In genomic region chr1:229225331-229225782, GRCh38 we compare ENCODE assay signal across 1 cellular context.
TF ChIP-seq lines count a peak whose summit lies in the region.

No MANE protein-coding gene starts in this region.

TF ChIP-seq in HEK293, 187 proteins besides CTCF, POLR2A, EP300 and RAD21 (continued from another document):
- TF ChIP-seq ZBTB26 (tag by site-specific recombination; optimal IDR thresholded peaks at IDR 0.05) (peak; percentile 25), SCRT1 (tag by site-specific recombination; IDR thresholded peaks at IDR 0.05; ENCODE audit: borderline replicate concordance) (no peak), ZNF341 (tag by site-specific recombination; IDR thresholded peaks at IDR 0.05; ENCODE audit: low read depth) (0 out of 2 replicates have a peak, but pooled peaks have one; percentile 13), OVOL3 (tag by site-specific recombination; IDR thresholded peaks at IDR 0.05) (no peak), OSR2 (tag by site-specific recombination; IDR thresholded peaks at IDR 0.05) (peak; percentile 88), PATZ1 (tag by site-specific recombination; IDR thresholded peaks at IDR 0.05) (0 out of 2 replicates have a peak, but pooled peaks have one; percentile 27), ZSCAN4 (tag by site-specific recombination; IDR thresholded peaks at IDR 0.05) (no peak), ZFP3 (tag by site-specific recombination; IDR thresholded peaks at IDR 0.05; ENCODE audit: low read depth) (no peak), KLF8 (tag by site-specific recombination; IDR thresholded peaks at IDR 0.05) (no peak), ZFHX2 (tag by site-specific recombination; conservative IDR thresholded peaks at IDR 0.05) (no peak), ZNF596 (tag by site-specific recombination; IDR thresholded peaks at IDR 0.05) (peak; percentile 31; the same call in 1 of the 2 replicates), ZNF394 (tag by site-specific recombination; IDR thresholded peaks at IDR 0.05; ENCODE audit: borderline replicate concordance) (peak; percentile 14; the same call in 1 of the 2 replicates), ZNF239 (tag by site-specific recombination; IDR thresholded peaks at IDR 0.05) (no peak), MZF1 (tag by site-specific recombination; IDR thresholded peaks at IDR 0.05; ENCODE audit: borderline replicate concordance) (0 out of 2 replicates have a peak, but pooled peaks have one; percentile 55), ZNF24 (tag by site-specific recombination; IDR thresholded peaks at IDR 0.05) (0 out of 2 replicates have a peak, but pooled peaks have one; percentile 55), ZNF664 (tag by site-specific recombination; IDR thresholded peaks at IDR 0.05) (no peak), SETDB1 (IDR thresholded peaks at IDR 0.05; ENCODE audit: insufficient read length, low read length) (no peak), INSM2 (tag by site-specific recombination; IDR thresholded peaks at IDR 0.05) (no peak; the same call in 1 of the 2 replicates), ZNF560 (tag by site-specific recombination; IDR thresholded peaks at IDR 0.05; ENCODE audit: borderline replicate concordance) (no peak), ZNF155 (tag by site-specific recombination; IDR thresholded peaks at IDR 0.05) (no peak), TCF7L2 (IDR thresholded peaks at IDR 0.05; ENCODE audit: borderline replicate concordance, low read depth, low read length) (peak; percentile 76; the same call in 1 of the 2 replicates), ZEB2 (tag by site-specific recombination; IDR thresholded peaks at IDR 0.05) (no peak)
- TF ChIP-seq, protein P1, sequence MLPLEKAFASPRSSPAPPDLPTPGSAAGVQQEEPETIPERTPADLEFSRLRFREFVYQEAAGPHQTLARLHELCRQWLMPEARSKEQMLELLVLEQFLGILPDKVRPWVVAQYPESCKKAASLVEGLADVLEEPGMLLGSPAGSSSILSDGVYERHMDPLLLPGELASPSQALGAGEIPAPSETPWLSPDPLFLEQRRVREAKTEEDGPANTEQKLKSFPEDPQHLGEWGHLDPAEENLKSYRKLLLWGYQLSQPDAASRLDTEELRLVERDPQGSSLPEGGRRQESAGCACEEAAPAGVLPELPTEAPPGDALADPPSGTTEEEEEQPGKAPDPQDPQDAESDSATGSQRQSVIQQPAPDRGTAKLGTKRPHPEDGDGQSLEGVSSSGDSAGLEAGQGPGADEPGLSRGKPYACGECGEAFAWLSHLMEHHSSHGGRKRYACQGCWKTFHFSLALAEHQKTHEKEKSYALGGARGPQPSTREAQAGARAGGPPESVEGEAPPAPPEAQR (tag by site-specific recombination; IDR thresholded peaks at IDR 0.05): no peak
- TF ChIP-seq, protein P2, sequence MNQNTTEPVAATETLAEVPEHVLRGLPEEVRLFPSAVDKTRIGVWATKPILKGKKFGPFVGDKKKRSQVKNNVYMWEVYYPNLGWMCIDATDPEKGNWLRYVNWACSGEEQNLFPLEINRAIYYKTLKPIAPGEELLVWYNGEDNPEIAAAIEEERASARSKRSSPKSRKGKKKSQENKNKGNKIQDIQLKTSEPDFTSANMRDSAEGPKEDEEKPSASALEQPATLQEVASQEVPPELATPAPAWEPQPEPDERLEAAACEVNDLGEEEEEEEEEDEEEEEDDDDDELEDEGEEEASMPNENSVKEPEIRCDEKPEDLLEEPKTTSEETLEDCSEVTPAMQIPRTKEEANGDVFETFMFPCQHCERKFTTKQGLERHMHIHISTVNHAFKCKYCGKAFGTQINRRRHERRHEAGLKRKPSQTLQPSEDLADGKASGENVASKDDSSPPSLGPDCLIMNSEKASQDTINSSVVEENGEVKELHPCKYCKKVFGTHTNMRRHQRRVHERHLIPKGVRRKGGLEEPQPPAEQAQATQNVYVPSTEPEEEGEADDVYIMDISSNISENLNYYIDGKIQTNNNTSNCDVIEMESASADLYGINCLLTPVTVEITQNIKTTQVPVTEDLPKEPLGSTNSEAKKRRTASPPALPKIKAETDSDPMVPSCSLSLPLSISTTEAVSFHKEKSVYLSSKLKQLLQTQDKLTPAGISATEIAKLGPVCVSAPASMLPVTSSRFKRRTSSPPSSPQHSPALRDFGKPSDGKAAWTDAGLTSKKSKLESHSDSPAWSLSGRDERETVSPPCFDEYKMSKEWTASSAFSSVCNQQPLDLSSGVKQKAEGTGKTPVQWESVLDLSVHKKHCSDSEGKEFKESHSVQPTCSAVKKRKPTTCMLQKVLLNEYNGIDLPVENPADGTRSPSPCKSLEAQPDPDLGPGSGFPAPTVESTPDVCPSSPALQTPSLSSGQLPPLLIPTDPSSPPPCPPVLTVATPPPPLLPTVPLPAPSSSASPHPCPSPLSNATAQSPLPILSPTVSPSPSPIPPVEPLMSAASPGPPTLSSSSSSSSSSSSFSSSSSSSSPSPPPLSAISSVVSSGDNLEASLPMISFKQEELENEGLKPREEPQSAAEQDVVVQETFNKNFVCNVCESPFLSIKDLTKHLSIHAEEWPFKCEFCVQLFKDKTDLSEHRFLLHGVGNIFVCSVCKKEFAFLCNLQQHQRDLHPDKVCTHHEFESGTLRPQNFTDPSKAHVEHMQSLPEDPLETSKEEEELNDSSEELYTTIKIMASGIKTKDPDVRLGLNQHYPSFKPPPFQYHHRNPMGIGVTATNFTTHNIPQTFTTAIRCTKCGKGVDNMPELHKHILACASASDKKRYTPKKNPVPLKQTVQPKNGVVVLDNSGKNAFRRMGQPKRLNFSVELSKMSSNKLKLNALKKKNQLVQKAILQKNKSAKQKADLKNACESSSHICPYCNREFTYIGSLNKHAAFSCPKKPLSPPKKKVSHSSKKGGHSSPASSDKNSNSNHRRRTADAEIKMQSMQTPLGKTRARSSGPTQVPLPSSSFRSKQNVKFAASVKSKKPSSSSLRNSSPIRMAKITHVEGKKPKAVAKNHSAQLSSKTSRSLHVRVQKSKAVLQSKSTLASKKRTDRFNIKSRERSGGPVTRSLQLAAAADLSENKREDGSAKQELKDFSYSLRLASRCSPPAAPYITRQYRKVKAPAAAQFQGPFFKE (tag by site-specific recombination; IDR thresholded peaks at IDR 0.05; ENCODE audit: borderline replicate concordance): no peak
- TF ChIP-seq, protein P3, sequence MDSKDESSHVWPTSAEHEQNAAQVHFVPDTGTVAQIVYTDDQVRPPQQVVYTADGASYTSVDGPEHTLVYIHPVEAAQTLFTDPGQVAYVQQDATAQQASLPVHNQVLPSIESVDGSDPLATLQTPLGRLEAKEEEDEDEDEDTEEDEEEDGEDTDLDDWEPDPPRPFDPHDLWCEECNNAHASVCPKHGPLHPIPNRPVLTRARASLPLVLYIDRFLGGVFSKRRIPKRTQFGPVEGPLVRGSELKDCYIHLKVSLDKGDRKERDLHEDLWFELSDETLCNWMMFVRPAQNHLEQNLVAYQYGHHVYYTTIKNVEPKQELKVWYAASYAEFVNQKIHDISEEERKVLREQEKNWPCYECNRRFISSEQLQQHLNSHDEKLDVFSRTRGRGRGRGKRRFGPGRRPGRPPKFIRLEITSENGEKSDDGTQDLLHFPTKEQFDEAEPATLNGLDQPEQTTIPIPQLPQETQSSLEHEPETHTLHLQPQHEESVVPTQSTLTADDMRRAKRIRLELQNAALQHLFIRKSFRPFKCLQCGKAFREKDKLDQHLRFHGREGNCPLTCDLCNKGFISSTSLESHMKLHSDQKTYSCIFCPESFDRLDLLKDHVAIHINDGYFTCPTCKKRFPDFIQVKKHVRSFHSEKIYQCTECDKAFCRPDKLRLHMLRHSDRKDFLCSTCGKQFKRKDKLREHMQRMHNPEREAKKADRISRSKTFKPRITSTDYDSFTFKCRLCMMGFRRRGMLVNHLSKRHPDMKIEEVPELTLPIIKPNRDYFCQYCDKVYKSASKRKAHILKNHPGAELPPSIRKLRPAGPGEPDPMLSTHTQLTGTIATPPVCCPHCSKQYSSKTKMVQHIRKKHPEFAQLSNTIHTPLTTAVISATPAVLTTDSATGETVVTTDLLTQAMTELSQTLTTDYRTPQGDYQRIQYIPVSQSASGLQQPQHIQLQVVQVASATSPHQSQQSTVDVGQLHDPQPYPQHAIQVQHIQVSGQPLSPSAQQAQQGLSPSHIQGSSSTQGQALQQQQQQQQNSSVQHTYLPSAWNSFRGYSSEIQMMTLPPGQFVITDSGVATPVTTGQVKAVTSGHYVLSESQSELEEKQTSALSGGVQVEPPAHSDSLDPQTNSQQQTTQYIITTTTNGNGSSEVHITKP (tag by site-specific recombination; IDR thresholded peaks at IDR 0.05): peak; percentile 62; the same call in 1 of the 2 replicates
TF ChIP-seq in HEK293: peak in this region for 19.
